1 cellular context compared by ENCODE assay signal in genomic region chr4:42719257-42719656, GRCh38.
TF ChIP-seq lines count a peak whose summit lies in the region.

No MANE protein-coding gene starts in this region.

TF ChIP-seq in IMR-90, 13 proteins besides CTCF, POLR2A, EP300 and RAD21 (continued from another document):
- TF ChIP-seq USF2 (IDR thresholded peaks at IDR 0.05; ENCODE audit: low read depth, low read length) = no peak
- no peak for TF ChIP-seq BHLHE40 (IDR thresholded peaks at IDR 0.05; ENCODE audit: low read depth, low read length)
